In genomic region chr1:150612014-150612345, GRCh38 we compare ENCODE assay signal across 9 cellular contexts. TPM values are rescaled to one million over a fixed set of nuclear protein-coding genes. Genes with fewer than 3 reads are reported as not detected.
DNase-seq lines count a peak whose midpoint lies in the region; ATAC-seq and TF ChIP-seq lines count a peak whose summit lies in the region.
"Had no signal": no experiment of that assay in that cellular context is flagged by ENCODE, and none has a peak within 500 bp of the region (broad histone marks: within the 10 kb centered on the region; RNA-seq: fewer than 3 reads in every experiment).

No MANE protein-coding gene starts in this region.

- 94% methylated on average over 3 of the region's 3 CpGs for WGBS in SK-N-SH (ENCODE audit: low lambda C conversion rate)

- CTCF ChIA-PET in SK-N-SH (lab: Yijun Ruan, JAX): interaction anchor here (4.3 kb wide), 1 partner anchor 51 kb away, joined by 20 read pairs; no protein-coding TSS in a partner anchor

- H3K27me3 ChIP-seq in SK-N-SH (ENCODE audit: insufficient read depth) (no peaks in the 10 kb centered on the region), left lung (no peaks in the 10 kb centered on the region), HAP-1 (ENCODE audit: low read depth) (no peaks in the 10 kb centered on the region)

- H3K4me3 ChIP-seq in SK-N-SH (ENCODE audit: low read depth in 2 of 2, low read length in 1 of 2): no peak overlapping the region
- H3K4me3 ChIP-seq in left lung: no peak overlapping the region
- no peak overlapping the region for H3K4me3 ChIP-seq in HAP-1

- H2AFZ ChIP-seq in SK-N-SH (ENCODE audit: low read depth): peak overlapping the region; percentile 43; the same call in 1 of the 2 replicates

- peaks cover 50% of the 10 kb centered on the region for H3F3A ChIP-seq in SK-N-SH (replicated peaks; ENCODE audit: insufficient read depth)

- peaks cover 26% of the 10 kb centered on the region for H3K79me2 ChIP-seq in SK-N-SH (ENCODE audit: insufficient read depth)

- no peak for TF ChIP-seq RAD21 in SK-N-SH (IDR thresholded peaks at IDR 0.05; ENCODE audit: low read length)

- no peaks in the 10 kb centered on the region for H3K9me3 Mint-ChIP-seq in activated T-helper 17 cell treated with anti-CD3 and anti-CD28 coated beads, Interleukin-2, amount 50 U/mL, for 72 hours

- peaks cover 39% of the 10 kb centered on the region for H3K4me1 Mint-ChIP-seq in activated T-helper 17 cell treated with anti-CD3 and anti-CD28 coated beads, Interleukin-2, amount 50 U/mL, for 72 hours

- H3K9ac ChIP-seq in SK-N-SH: peak overlapping the region; percentile 58

- intact Hi-C loops in left lung (cut with DNase I): no loop called here

- H3K36me3 Mint-ChIP-seq in activated T-helper 17 cell treated with anti-CD3 and anti-CD28 coated beads, Interleukin-2, amount 50 U/mL, for 72 hours (ENCODE audit: low read depth): peaks cover 65% of the 10 kb centered on the region

- H3K27ac Mint-ChIP-seq in activated T-helper 17 cell treated with anti-CD3 and anti-CD28 coated beads, Interleukin-2, amount 50 U/mL, for 72 hours: peak overlapping the region; percentile 98

- peak overlapping the region; percentile 70 for H3K4me2 ChIP-seq in SK-N-SH

- H3K9me2 ChIP-seq in SK-N-SH: no peaks in the 10 kb centered on the region

- no peak for ATAC-seq in SK-N-SH treated with all-trans-retinoic acid at 6 μM for 48 hours
- ATAC-seq in activated T-helper 17 cell treated with anti-CD3 and anti-CD28 coated beads, Interleukin-2, amount 50 U/mL, for 72 hours (replicated peaks): no peak
- ATAC-seq in left lung: no peak
- ATAC-seq in HG02840 (IDR thresholded peaks at IDR 0.05; ENCODE audit: low FRiP score, unreplicated experiment): no peak
- no peak for ATAC-seq in HG03139 (IDR thresholded peaks at IDR 0.05; ENCODE audit: unreplicated experiment)

- peak overlapping the region; percentile 83 for H3K4me3 Mint-ChIP-seq in activated T-helper 17 cell treated with anti-CD3 and anti-CD28 coated beads, Interleukin-2, amount 50 U/mL, for 72 hours

- H3K27ac ChIP-seq in SK-N-SH (ENCODE audit: low read depth in 2 of 2, low read length in 1 of 2): peak overlapping the region in 1 of 2 experiments; percentile 97; a peak in 2 of 4 replicates
- H3K27ac ChIP-seq in left lung: peak overlapping the region; percentile 95 to 100
- peak overlapping the region; percentile 42 for H3K27ac ChIP-seq in substantia nigra (ENCODE audit: low read depth, low read length, poor library complexity, severe bottlenecking)

- no peak for TF ChIP-seq EP300 in SK-N-SH (IDR thresholded peaks at IDR 0.05; ENCODE audit: borderline replicate concordance in 1 of 2, low read depth in 1 of 2, low read length in 1 of 2)

- POLR2A ChIA-PET in SK-N-SH (lab: Yijun Ruan, JAX): no interaction called here

- DNase-seq in SK-N-SH (no peak), left lung (no peak), substantia nigra (lab: John Stamatoyannopoulos, UW) (no peak), HAP-1 (ENCODE audit: low spot score in 2 of 2) (no peak)
- DNase-seq: 8988T had no signal

- H3K36me3 ChIP-seq in SK-N-SH (replicated peaks in 1 of 2; ENCODE audit: control insufficient read depth in 1 of 2, insufficient read depth in 2 of 2, low read length in 1 of 2) (peaks cover 0 to 5% of the 10 kb centered on the region in 2 experiments), left lung (peaks cover 0 to 4% of the 10 kb centered on the region in 2 donors), HAP-1 (replicated peaks) (peaks cover 29% of the 10 kb centered on the region)

- no peak for TF ChIP-seq CTCF in SK-N-SH (IDR thresholded peaks at IDR 0.05)
- TF ChIP-seq CTCF in left lung (IDR thresholded peaks at IDR 0.05): no peak

- in situ Hi-C loops in HAP-1 (cut with MboI; ENCODE audit: low sequenced_read_pairs): no loop called here

- no peaks in the 10 kb centered on the region for H4K20me1 ChIP-seq in SK-N-SH (ENCODE audit: insufficient read depth)

- no peaks in the 10 kb centered on the region for H3K27me3 Mint-ChIP-seq in activated T-helper 17 cell treated with anti-CD3 and anti-CD28 coated beads, Interleukin-2, amount 50 U/mL, for 72 hours

- H3K4me1 ChIP-seq in SK-N-SH (ENCODE audit: control insufficient read depth in 1 of 2, insufficient read depth in 2 of 2, low read depth in 1 of 2, low read length in 1 of 2): peaks cover 2 to 35% of the 10 kb centered on the region in 2 experiments; a peak in 3 of 4 replicates
- peaks cover 36 to 88% of the 10 kb centered on the region in 2 donors for H3K4me1 ChIP-seq in left lung
- no peaks in the 10 kb centered on the region for H3K4me1 ChIP-seq in HAP-1

- no peaks in the 10 kb centered on the region for H3K9me3 ChIP-seq in SK-N-SH
- no peaks in the 10 kb centered on the region for H3K9me3 ChIP-seq in left lung
- no peaks in the 10 kb centered on the region for H3K9me3 ChIP-seq in HAP-1

TF ChIP-seq in SK-N-SH, 30 proteins besides CTCF, POLR2A, EP300 and RAD21 (continues in another document):
- TF ChIP-seq SMC3 (IDR thresholded peaks at IDR 0.05; ENCODE audit: low read depth, low read length) (no peak), EZH2phosphoT487 (IDR thresholded peaks at IDR 0.05; ENCODE audit: borderline replicate concordance, low read depth) (no peak), IRF3 (IDR thresholded peaks at IDR 0.05; ENCODE audit: low read depth, low read length) (no peak)

TF ChIP-seq in SK-N-SH treated with all-trans-retinoic acid at 6 μM for 48 hours, 23 proteins besides CTCF, POLR2A, EP300 and RAD21:
- TF ChIP-seq PPARA (CRISPR knock-in tag; IDR thresholded peaks at IDR 0.05; ENCODE audit: borderline replicate concordance): no peak
- no peak for TF ChIP-seq ZNF70 (CRISPR knock-in tag; IDR thresholded peaks at IDR 0.05)
- TF ChIP-seq ZNF8 (CRISPR knock-in tag; IDR thresholded peaks at IDR 0.05): no peak
- no peak for TF ChIP-seq TCF4 (CRISPR knock-in tag; IDR thresholded peaks at IDR 0.05; ENCODE audit: borderline replicate concordance)
- no peak for TF ChIP-seq PATZ1 (CRISPR knock-in tag; IDR thresholded peaks at IDR 0.05; ENCODE audit: borderline replicate concordance)
- TF ChIP-seq GLIS3 (CRISPR knock-in tag; IDR thresholded peaks at IDR 0.05): no peak
- TF ChIP-seq RARB (CRISPR knock-in tag; IDR thresholded peaks at IDR 0.05): no peak
- no peak for TF ChIP-seq SNAI2 (CRISPR knock-in tag; IDR thresholded peaks at IDR 0.05)
- TF ChIP-seq TSHZ2 (CRISPR knock-in tag; IDR thresholded peaks at IDR 0.05): no peak
- TF ChIP-seq ZFP30 (CRISPR knock-in tag; IDR thresholded peaks at IDR 0.05): no peak

RNA-seq across cellular contexts. Expression of gene ENSA, which starts 17.4 kb away (rescaled TPM):
- polyA plus RNA-seq in SK-N-SH (2012; rRNA removed): 47.4 and 56.3 TPM in 2 replicates
- polyA plus RNA-seq in SK-N-SH (2012; cell fraction: cytosol; rRNA removed): 62.5 and 74.7 TPM in 2 replicates
- 32.5 and 33.7 TPM in 2 replicates for polyA plus RNA-seq in SK-N-SH (2012; cell fraction: nucleus; rRNA removed)
- total RNA-seq in activated T-helper 17 cell treated with anti-CD3 and anti-CD28 coated beads, Interleukin-2, amount 50 U/mL, for 72 hours: 100 to 1,000 TPM; 136 to 199 TPM
- total RNA-seq in left lung: 100 to 1,000 TPM; 181 to 199 TPM

RNA-seq across cellular contexts. Expression of gene MCL1, which starts 32.6 kb away (rescaled TPM):
- polyA plus RNA-seq in SK-N-SH (2012; rRNA removed): 110 and 131 TPM in 2 replicates
- polyA plus RNA-seq in SK-N-SH (2012; cell fraction: cytosol; rRNA removed): 70.8 and 82.9 TPM in 2 replicates
- polyA plus RNA-seq in SK-N-SH (2012; cell fraction: nucleus; rRNA removed): 354 and 429 TPM in 2 replicates
- total RNA-seq in activated T-helper 17 cell treated with anti-CD3 and anti-CD28 coated beads, Interleukin-2, amount 50 U/mL, for 72 hours: 100 to 1,000 TPM; 235 to 351 TPM
- 100 to 1,000 TPM; 266 to 280 TPM for total RNA-seq in left lung
